Comparison of ENCODE assay signal across 19 cellular contexts in the genomic region with DNA sequence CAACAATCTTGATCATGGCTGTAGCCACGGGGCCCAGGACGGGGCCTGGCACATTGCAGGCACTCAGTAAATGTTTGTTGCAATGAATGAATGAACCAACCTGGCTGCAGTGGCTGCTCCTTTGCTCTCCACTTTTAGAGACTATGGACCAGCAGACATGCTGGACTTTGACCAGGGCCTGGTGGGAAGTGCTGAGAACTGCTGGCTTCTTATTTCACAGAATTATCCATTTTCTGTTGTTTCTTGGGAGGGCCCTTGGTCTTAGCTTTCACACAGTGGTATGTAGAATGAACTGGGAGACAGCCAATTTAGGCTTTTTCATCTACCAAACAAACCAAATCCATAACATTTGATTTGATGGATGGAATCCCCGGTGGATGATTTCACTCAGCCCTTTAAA.
DNase-seq lines count a peak whose midpoint lies in the region; ATAC-seq, FAIRE-seq and TF ChIP-seq lines count a peak whose summit lies in the region.
"Had no signal": no experiment of that assay in that cellular context is flagged by ENCODE, and none has a peak within 500 bp of the region (broad histone marks: within the 10 kb centered on the region; RNA-seq: fewer than 3 reads in every experiment).

No MANE protein-coding gene starts in this region.

- CTCF ChIA-PET in A549 (lab: Yijun Ruan, JAX) (interaction anchor here (1.3 kb wide), 1 partner anchor 10 kb away, joined by 4 read pairs; no protein-coding TSS in a partner anchor), GM12878 (lab: Yijun Ruan, JAX) (interaction anchor here (1.5 kb wide), 1 partner anchor 34 kb away, joined by 10 read pairs; no protein-coding TSS in a partner anchor)

- RAD21 ChIA-PET in GM12878 (lab: Charles Lee; ENCODE audit: unreplicated experiment), result no interaction called here

- H3K27me3 Mint-ChIP-seq in neural progenitor cell (ENCODE audit: insufficient read depth, low read depth) (peaks cover 7% of the 10 kb centered on the region), HFFc6 (ENCODE audit: insufficient read depth) (peaks cover 4% of the 10 kb centered on the region; the same call in 1 of the 2 replicates)
- peaks cover 1% of the 10 kb centered on the region for H3K27me3 Mint-ChIP-seq in activated T-helper 2 cell treated with anti-CD3 and anti-CD28 coated beads, Interferon-gamma antibody, Interleukin-2, Interleukin-4, amounts not matched to agents 10 μg/mL and 5 μg/mL and 100 μg/mL, durations not matched to agents 14 hours and 24 hours and 36 hours (ENCODE audit: low read depth)

- BruUV-seq in GM12878 (replicated peaks; lab: Mats Ljungman, UMichigan), result no TSS peak

- no peak for FAIRE-seq in A549 (lab: Jason Lieb, UNC)
- FAIRE-seq in GM12878 (lab: Jason Lieb, UNC), result no peak
- FAIRE-seq: K562 had no signal

- H3K36me3 Mint-ChIP-seq in neural progenitor cell (no peaks in the 10 kb centered on the region), HFFc6 (ENCODE audit: low read depth) (no peaks in the 10 kb centered on the region)
- H3K36me3 Mint-ChIP-seq in activated T-helper 2 cell treated with anti-CD3 and anti-CD28 coated beads, Interferon-gamma antibody, Interleukin-2, Interleukin-4, amounts not matched to agents 10 μg/mL and 5 μg/mL and 100 μg/mL, durations not matched to agents 14 hours and 24 hours and 36 hours (ENCODE audit: low read depth), result no peaks in the 10 kb centered on the region
- H3K36me3 Mint-ChIP-seq: CD14-positive monocyte had no signal

- TF ChIP-seq CTCF in A549 (IDR thresholded peaks at IDR 0.05), result no peak
- TF ChIP-seq CTCF in OCI-LY1 (IDR thresholded peaks at IDR 0.05; ENCODE audit: low read length), result no peak
- TF ChIP-seq CTCF in GM12878 (IDR thresholded peaks at IDR 0.05 in 2 of 3, conservative IDR thresholded peaks at IDR 0.05 in 1 of 3; ENCODE audit: control insufficient read depth in 2 of 3, extremely low read depth in 1 of 3, insufficient read depth in 1 of 3, low read depth in 3 of 3, low read length in 3 of 3), result no peak
- no peak for TF ChIP-seq CTCF in neural progenitor cell (IDR thresholded peaks at IDR 0.05)
- no peak for TF ChIP-seq CTCF in HFFc6 (IDR thresholded peaks at IDR 0.05)

- H3K9me3 ChIP-seq in A549 (no peaks in the 10 kb centered on the region), OCI-LY1 (ENCODE audit: low read length) (no peaks in the 10 kb centered on the region), GM12878 (replicated peaks; ENCODE audit: control insufficient read depth, insufficient read depth, low read length) (no peaks in the 10 kb centered on the region; the same call in 2 of the 3 replicates), neural progenitor cell (ENCODE audit: low read depth) (no peaks in the 10 kb centered on the region)

- H3K9me3 Mint-ChIP-seq in neural progenitor cell, result no peaks in the 10 kb centered on the region
- H3K9me3 Mint-ChIP-seq in HFFc6, result no peaks in the 10 kb centered on the region
- H3K9me3 Mint-ChIP-seq in activated T-helper 2 cell treated with anti-CD3 and anti-CD28 coated beads, Interferon-gamma antibody, Interleukin-2, Interleukin-4, amounts not matched to agents 10 μg/mL and 5 μg/mL and 100 μg/mL, durations not matched to agents 14 hours and 24 hours and 36 hours, result no peaks in the 10 kb centered on the region

- intact Hi-C loops in GM12878 (cut with micrococcal nuclease; ENCODE audit: unreplicated experiment), result loop anchor here (2.0 to 5.0 kb wide), 2 partner anchors 78 to 256 kb away; partner anchors contain the start of gene LHFPL2
- intact Hi-C loops in activated T-helper 2 cell treated with anti-CD3 and anti-CD28 coated beads, Interferon-gamma antibody, Interleukin-2, Interleukin-4, amounts not matched to agents 10 μg/mL and 5 μg/mL and 100 μg/mL, durations not matched to agents 14 hours and 24 hours and 36 hours (cut with micrococcal nuclease), result no loop called here

- no peaks in the 10 kb centered on the region for H4K20me1 ChIP-seq in OCI-LY1 (ENCODE audit: insufficient read depth, low read length)
- H4K20me1 ChIP-seq in GM12878 (ENCODE audit: control insufficient read depth, insufficient read depth), result no peaks in the 10 kb centered on the region
- no peaks in the 10 kb centered on the region for H4K20me1 ChIP-seq in neural progenitor cell (ENCODE audit: low read depth)

- H3K9ac ChIP-seq in OCI-LY1 (ENCODE audit: low read length) (no peak overlapping the region; the same call in 1 of the 2 replicates), GM12878 (ENCODE audit: control insufficient read depth, insufficient read depth, low read length) (no peak overlapping the region), neural progenitor cell (no peak overlapping the region)

- H3K27me3 ChIP-seq in OCI-LY1 (ENCODE audit: insufficient read depth, low read length), result no peaks in the 10 kb centered on the region
- H3K27me3 ChIP-seq in GM12878 (replicated peaks in 1 of 2; ENCODE audit: control insufficient read depth in 2 of 2, insufficient read depth in 2 of 2, low read length in 1 of 2), result no peaks in the 10 kb centered on the region
- H3K27me3 ChIP-seq in neural progenitor cell, result no peaks in the 10 kb centered on the region

- no peaks in the 10 kb centered on the region for H3K9me2 ChIP-seq in OCI-LY1 (ENCODE audit: low read depth, low read length)

- TF ChIP-seq RAD21 in A549 (conservative IDR thresholded peaks at IDR 0.05 in 1 of 2, IDR thresholded peaks at IDR 0.05 in 1 of 2), result no peak
- no peak for TF ChIP-seq RAD21 in GM12878 (IDR thresholded peaks at IDR 0.05; ENCODE audit: insufficient read depth, low read depth, low read length)

- H3K36me3 ChIP-seq in OCI-LY1 (ENCODE audit: insufficient read depth, low read length) (no peaks in the 10 kb centered on the region), GM12878 (ENCODE audit: control insufficient read depth in 2 of 2, insufficient read depth in 2 of 2, low read length in 1 of 2) (no peaks in the 10 kb centered on the region), neural progenitor cell (no peaks in the 10 kb centered on the region)

- SMC1A ChIA-PET in GM12878 (lab: Charles Lee; ENCODE audit: uncharacterized antibody, unreplicated experiment), result interaction anchor here (1.1 to 8.9 kb wide), 8 partner anchors 8 to 182 kb away, joined by 3 to 100 read pairs (median 6); no protein-coding TSS in a partner anchor

- no peak overlapping the region for H3K4me2 ChIP-seq in A549
- H3K4me2 ChIP-seq in OCI-LY1 (ENCODE audit: low read length), result no peak overlapping the region
- H3K4me2 ChIP-seq in GM12878 (ENCODE audit: control insufficient read depth, insufficient read depth), result no peak overlapping the region
- no peak overlapping the region for H3K4me2 ChIP-seq in neural progenitor cell
- H3K4me2 ChIP-seq: PC-9 had no signal

- H3K4me3 ChIP-seq in A549 (no peak overlapping the region), OCI-LY1 (ENCODE audit: low read depth, low read length, poor library complexity, severe bottlenecking) (no peak overlapping the region), GM12878 (no peak overlapping the region), neural progenitor cell (no peak overlapping the region)
- H3K4me3 ChIP-seq: K562, PC-9 had no signal

- POLR2A ChIA-PET in A549 (lab: Yijun Ruan, JAX), result no interaction called here
- POLR2A ChIA-PET in GM12878 (lab: Charles Lee), result interaction anchor here (0.9 to 2.8 kb wide), 3 partner anchors 31 to 153 kb away, joined by 3 to 22 read pairs (median 3); no protein-coding TSS in a partner anchor

- H3K79me2 ChIP-seq in OCI-LY1 (ENCODE audit: insufficient read depth, low read length) (no peaks in the 10 kb centered on the region), GM12878 (ENCODE audit: control insufficient read depth, insufficient read depth, low read length) (no peaks in the 10 kb centered on the region), neural progenitor cell (ENCODE audit: low read depth) (no peaks in the 10 kb centered on the region)

- H3K4me1 Mint-ChIP-seq in neural progenitor cell (peaks cover 18% of the 10 kb centered on the region), HFFc6 (ENCODE audit: low read depth) (peaks cover under 1% of the 10 kb centered on the region; the same call in 1 of the 2 replicates)
- no peaks in the 10 kb centered on the region for H3K4me1 Mint-ChIP-seq in activated T-helper 2 cell treated with anti-CD3 and anti-CD28 coated beads, Interferon-gamma antibody, Interleukin-2, Interleukin-4, amounts not matched to agents 10 μg/mL and 5 μg/mL and 100 μg/mL, durations not matched to agents 14 hours and 24 hours and 36 hours (ENCODE audit: low read depth)

- no peak overlapping the region for H2AFZ ChIP-seq in OCI-LY1 (ENCODE audit: low read length)
- no peak overlapping the region for H2AFZ ChIP-seq in GM12878 (ENCODE audit: control insufficient read depth, low read depth, low read length)
- no peak overlapping the region for H2AFZ ChIP-seq in neural progenitor cell (replicated peaks)
- H2AFZ ChIP-seq: PC-9 had no signal

- no peak for ATAC-seq in A549
- no peak for ATAC-seq in GM12878
- no peak for ATAC-seq in HG03139 (IDR thresholded peaks at IDR 0.05; ENCODE audit: unreplicated experiment)
- ATAC-seq: HCT116, K562 had no signal

- peaks cover 16% of the 10 kb centered on the region for H3F3A ChIP-seq in OCI-LY1 (ENCODE audit: insufficient read depth, low read length)
- peaks cover 10% of the 10 kb centered on the region for H3F3A ChIP-seq in neural progenitor cell (ENCODE audit: low read depth)

- TF ChIP-seq POLR2A in A549 (IDR thresholded peaks at IDR 0.05; ENCODE audit: low read length), result no peak
- TF ChIP-seq POLR2A in GM12878 (IDR thresholded peaks at IDR 0.05; ENCODE audit: low read depth, low read length), result no peak

- TF ChIP-seq EP300 in A549 (IDR thresholded peaks at IDR 0.05), result no peak
- TF ChIP-seq EP300 in GM12878 (IDR thresholded peaks at IDR 0.05; ENCODE audit: borderline replicate concordance in 1 of 2, control insufficient read depth in 1 of 2, low read depth in 2 of 2, low read length in 2 of 2), result no peak

- H3K4me1 ChIP-seq in A549, result peaks cover 54% of the 10 kb centered on the region
- H3K4me1 ChIP-seq in OCI-LY1 (ENCODE audit: insufficient read depth, low read length, severe bottlenecking), result peaks cover 78% of the 10 kb centered on the region
- H3K4me1 ChIP-seq in GM12878 (ENCODE audit: control insufficient read depth, insufficient read depth, low read length), result peaks cover 42% of the 10 kb centered on the region
- peaks cover 17% of the 10 kb centered on the region for H3K4me1 ChIP-seq in neural progenitor cell

- in situ Hi-C loops in GM12878 (cut with MboI), result no loop called here

- H3K27ac Mint-ChIP-seq in neural progenitor cell (peak overlapping the region; percentile 76), HFFc6 (no peak overlapping the region)
- H3K27ac Mint-ChIP-seq in activated T-helper 2 cell treated with anti-CD3 and anti-CD28 coated beads, Interferon-gamma antibody, Interleukin-2, Interleukin-4, amounts not matched to agents 10 μg/mL and 5 μg/mL and 100 μg/mL, durations not matched to agents 14 hours and 24 hours and 36 hours, result no peak overlapping the region
- H3K27ac Mint-ChIP-seq: CD14-positive monocyte had no signal

- H3K27ac ChIP-seq in A549 (peak overlapping the region; percentile 73 to 79), OCI-LY1 (ENCODE audit: low read depth, low read length, poor library complexity, severe bottlenecking) (peak overlapping the region; percentile 99), GM12878 (ENCODE audit: control insufficient read depth, insufficient read depth) (peak overlapping the region; percentile 96), neural progenitor cell (no peak overlapping the region)
- H3K27ac ChIP-seq: PC-9 had no signal

- WGBS in A549 (ENCODE audit: missing lambda C conversion rate), result 98% methylated on average over 3 of the region's 3 CpGs
- WGBS in GM12878 (ENCODE audit: insufficient coverage, insufficient replicate concordance, low lambda C conversion rate, missing lambda C conversion rate), result 98% methylated on average over 3 of the region's 3 CpGs

- H3K4me3 Mint-ChIP-seq in neural progenitor cell (no peak overlapping the region), HFFc6 (no peak overlapping the region)
- H3K4me3 Mint-ChIP-seq in activated T-helper 2 cell treated with anti-CD3 and anti-CD28 coated beads, Interferon-gamma antibody, Interleukin-2, Interleukin-4, amounts not matched to agents 10 μg/mL and 5 μg/mL and 100 μg/mL, durations not matched to agents 14 hours and 24 hours and 36 hours (ENCODE audit: low read depth), result no peak overlapping the region
- H3K4me3 Mint-ChIP-seq: CD14-positive monocyte had no signal

- DNase-seq in A549 (ENCODE audit: low read depth in 1 of 2, low spot score in 1 of 2), result no peak
- no peak for DNase-seq in GM12878 (ENCODE audit: low read depth, low spot score)
- DNase-seq in neural progenitor cell (ENCODE audit: low spot score), result no peak
- no peak for DNase-seq in HFFc6
- DNase-seq in inferior parietal cortex (ENCODE audit: extremely low spot score), result no peak
- DNase-seq in activated T-helper 2 cell treated with anti-CD3 and anti-CD28 coated beads, Interferon-gamma antibody, Interleukin-2, Interleukin-4, amounts not matched to agents 10 μg/mL and 5 μg/mL and 100 μg/mL, durations not matched to agents 14 hours and 24 hours and 36 hours (ENCODE audit: low spot score), result no peak
- DNase-seq: 8988T; COR-L47; DMS53; NCI-H146; NCI-H226; NCI-H69; NK-92 treated with Interleukin-12 subunit alpha and Interleukin-12 subunit beta, amount 100 ng/mL, for 24 hours; PC-9 had no signal
